30 cellular contexts compared by ENCODE assay signal in genomic region chr5:111187079-111187478, GRCh38.
"Had no signal": no experiment of that assay in that cellular context is flagged by ENCODE, and none has a peak within 500 bp of the region (broad histone marks: within the 10 kb centered on the region; RNA-seq: fewer than 3 reads in every experiment).

No MANE protein-coding gene starts in this region.

- H3K27ac ChIP-seq: adrenal gland, ascending aorta, body of pancreas, brain microvascular endothelial cell, breast epithelium, cardiac muscle cell had no signal

- ATAC-seq: activated naive CD4-positive, alpha-beta T cell treated with anti-CD3 and anti-CD28 coated beads, Interleukin-2, amount 50 U/mL, for 72 hours; activated naive CD8-positive, alpha-beta T cell treated with anti-CD3 and anti-CD28 coated beads, Interleukin-2, amount 50 U/mL, for 24 hours; activated T-cell treated with anti-CD3 and anti-CD28 coated beads, Interleukin-2, amount 50 U/mL, for 4 hours; activated T-cell treated with anti-CD3 and anti-CD28 coated beads, Interleukin-2, amount 50 U/mL, for 72 hours; activated T-helper 17 cell treated with anti-CD3 and anti-CD28 coated beads, Interleukin-2, amount 50 U/mL, for 72 hours; body of pancreas had no signal

- H3K27me3 ChIP-seq: adrenal gland, ascending aorta, body of pancreas, brain microvascular endothelial cell, breast epithelium had no signal

- H3K9me3 ChIP-seq: adrenal gland, ascending aorta, body of pancreas, breast epithelium had no signal

- H3K36me3 ChIP-seq: adrenal gland, ascending aorta, brain microvascular endothelial cell, breast epithelium, cardiac muscle cell had no signal

- H3K4me1 ChIP-seq: adrenal gland, ascending aorta, body of pancreas, breast epithelium had no signal

- DNase-seq: activated effector memory CD4-positive, alpha-beta T cell treated with anti-CD3 and anti-CD28 coated beads, Interleukin-2, amount 50 U/mL, for 16 hours; activated effector memory CD4-positive, alpha-beta T cell treated with Interleukin-2 at 50 U/mL for 16 hours; activated gamma-delta T cell; activated gamma-delta T cell treated with Interleukin-2 at 50 U/mL for 16 hours; activated naive CD4-positive, alpha-beta T cell; activated naive CD4-positive, alpha-beta T cell treated with anti-CD3 and anti-CD28 coated beads for 36 hours; activated naive CD4-positive, alpha-beta T cell treated with anti-CD3 and anti-CD28 coated beads, Interleukin-2, amount 10 ng/mL, durations not matched to agents 7 days and 5 days; activated naive CD4-positive, alpha-beta T cell treated with anti-CD3 and anti-CD28 coated beads, Interleukin-2, amount 50 U/mL, for 16 hours; activated naive CD4-positive, alpha-beta T cell treated with Interleukin-2 at 50 U/mL for 16 hours; activated naive CD8-positive, alpha-beta T cell treated with anti-CD3 and anti-CD28 coated beads for 36 hours; activated naive CD8-positive, alpha-beta T cell treated with anti-CD3 and anti-CD28 coated beads, Interleukin-2, amount 10 ng/mL, durations not matched to agents 7 days and 5 days; activated naive CD8-positive, alpha-beta T cell treated with anti-CD3 and anti-CD28 coated beads, Interleukin-2, amount 50 U/mL, for 24 hours; activated T-cell treated with anti-CD3 and anti-CD28 coated beads, Interleukin-2, amount 50 U/mL, for 4 hours; activated T-cell treated with anti-CD3 and anti-CD28 coated beads, Interleukin-2, amount 50 U/mL, for 48 hours; activated T-cell treated with anti-CD3 and anti-CD28 coated beads, Interleukin-2, amount 50 U/mL, for 72 hours; adrenal gland; amniotic stem cell; amygdala; anterior cingulate cortex; aorta; body of pancreas; brain microvascular endothelial cell; caudate nucleus; central memory CD4-positive, alpha-beta T cell; cerebellar nuclear complex had no signal

- H3K4me3 ChIP-seq: adrenal gland, ascending aorta, body of pancreas, breast epithelium, cardiac muscle cell had no signal
